8 cellular contexts compared by ENCODE assay signal in genomic region chr2:27356382-27357181, GRCh38. TPM values are rescaled to one million over a fixed set of nuclear protein-coding genes. Genes with fewer than 3 reads are reported as not detected.
DNase-seq lines count a peak whose midpoint lies in the region; ATAC-seq, FAIRE-seq and TF ChIP-seq lines count a peak whose summit lies in the region.

A gene with protein sequence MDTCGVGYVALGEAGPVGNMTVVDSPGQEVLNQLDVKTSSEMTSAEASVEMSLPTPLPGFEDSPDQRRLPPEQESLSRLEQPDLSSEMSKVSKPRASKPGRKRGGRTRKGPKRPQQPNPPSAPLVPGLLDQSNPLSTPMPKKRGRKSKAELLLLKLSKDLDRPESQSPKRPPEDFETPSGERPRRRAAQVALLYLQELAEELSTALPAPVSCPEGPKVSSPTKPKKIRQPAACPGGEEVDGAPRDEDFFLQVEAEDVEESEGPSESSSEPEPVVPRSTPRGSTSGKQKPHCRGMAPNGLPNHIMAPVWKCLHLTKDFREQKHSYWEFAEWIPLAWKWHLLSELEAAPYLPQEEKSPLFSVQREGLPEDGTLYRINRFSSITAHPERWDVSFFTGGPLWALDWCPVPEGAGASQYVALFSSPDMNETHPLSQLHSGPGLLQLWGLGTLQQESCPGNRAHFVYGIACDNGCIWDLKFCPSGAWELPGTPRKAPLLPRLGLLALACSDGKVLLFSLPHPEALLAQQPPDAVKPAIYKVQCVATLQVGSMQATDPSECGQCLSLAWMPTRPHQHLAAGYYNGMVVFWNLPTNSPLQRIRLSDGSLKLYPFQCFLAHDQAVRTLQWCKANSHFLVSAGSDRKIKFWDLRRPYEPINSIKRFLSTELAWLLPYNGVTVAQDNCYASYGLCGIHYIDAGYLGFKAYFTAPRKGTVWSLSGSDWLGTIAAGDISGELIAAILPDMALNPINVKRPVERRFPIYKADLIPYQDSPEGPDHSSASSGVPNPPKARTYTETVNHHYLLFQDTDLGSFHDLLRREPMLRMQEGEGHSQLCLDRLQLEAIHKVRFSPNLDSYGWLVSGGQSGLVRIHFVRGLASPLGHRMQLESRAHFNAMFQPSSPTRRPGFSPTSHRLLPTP (minus strand): TSS chr2:27356764. CDS start chr2:27343554, 13,210 bp downstream.

- TF ChIP-seq CTCF in AG10803 (conservative IDR thresholded peaks at IDR 0.05; ENCODE audit: low read length) (no peak), keratinocyte (optimal IDR thresholded peaks at IDR 0.05 in 1 of 3, IDR thresholded peaks at IDR 0.05 in 1 of 3, conservative IDR thresholded peaks at IDR 0.05 in 1 of 3; ENCODE audit: extremely low read depth in 1 of 3, insufficient read depth in 2 of 3, low read length in 3 of 3) (no peak)

- peak within 1 kb of the TSS; percentile 90 for H3K27ac ChIP-seq in keratinocyte (ENCODE audit: control insufficient read depth, insufficient read depth, low read length)

- H3K79me2 ChIP-seq in keratinocyte (ENCODE audit: control insufficient read depth, insufficient read depth, low read length): peaks cover 63% of the 10 kb centered on the region

- H3K9me3 ChIP-seq in keratinocyte (ENCODE audit: control insufficient read depth, low read depth, low read length): no peaks in the 10 kb centered on the region

- dilution Hi-C loops in keratinocyte (cut with MboI; ENCODE audit: extremely low pct_ligation_motif_present, low sequenced_read_pairs): no loop called here

- H4K20me1 ChIP-seq in keratinocyte (ENCODE audit: control insufficient read depth, extremely low read depth, insufficient read depth, low read length): no peaks in the 10 kb centered on the region

- H2AFZ ChIP-seq in keratinocyte (ENCODE audit: control insufficient read depth, low read length): peak within 1 kb of the TSS; percentile 90

- peak within 1 kb of the TSS; percentile 99 for H3K4me2 ChIP-seq in keratinocyte (ENCODE audit: control insufficient read depth, extremely low read depth, insufficient read depth, low read depth, low read length)

- peak; percentile 76 for ATAC-seq in GM19043 (IDR thresholded peaks at IDR 0.05; ENCODE audit: low read depth, unreplicated experiment)
- ATAC-seq in HG03378 (IDR thresholded peaks at IDR 0.05; ENCODE audit: unreplicated experiment): peak; percentile 76

- no peaks in the 10 kb centered on the region for H3K27me3 ChIP-seq in keratinocyte (ENCODE audit: control insufficient read depth, extremely low read depth, insufficient read depth, low read length)

- H3K36me3 ChIP-seq in keratinocyte (ENCODE audit: control insufficient read depth in 2 of 2, extremely low read depth in 1 of 2, insufficient read depth in 2 of 2, low read length in 2 of 2): no peaks in the 10 kb centered on the region

- FAIRE-seq in keratinocyte (lab: Jason Lieb, UNC): no peak

- H3K4me1 ChIP-seq in keratinocyte (ENCODE audit: control insufficient read depth, extremely low read depth, insufficient read depth, low read length): peaks cover 18% of the 10 kb centered on the region

- peak within 1 kb of the TSS; percentile 95 for H3K9ac ChIP-seq in keratinocyte (ENCODE audit: control insufficient read depth, extremely low read depth, insufficient read depth, low read length)

- no peaks in the 10 kb centered on the region for H3K9me1 ChIP-seq in keratinocyte (ENCODE audit: control insufficient read depth, extremely low read depth, insufficient read depth, low read length)

- DNase-seq in AG10803 (ENCODE audit: low read depth): peak; percentile 96
- peak; percentile 97 for DNase-seq in NCI-H460 (ENCODE audit: extremely low read depth, low read depth)
- peak; percentile 86 for DNase-seq in activated CD4-positive, CD25-positive, alpha-beta regulatory T cell treated with anti-CD3 and anti-CD28 coated beads, Interleukin-2, amount 50 U/mL, for 72 hours
- DNase-seq in cerebellar nuclear complex (lab: John Stamatoyannopoulos, UW): peak; percentile 84 to 85
- peak; percentile 81 for DNase-seq in keratinocyte (ENCODE audit: low read depth, low spot score)
- DNase-seq in stimulated activated CD4-positive, alpha-beta T cell treated with anti-CD3 and anti-CD28 coated beads, Interleukin-15, amount 100 ng/mL, for 1 hour (ENCODE audit: low read depth in 1 of 2, low spot score in 1 of 2): peak; percentile 82

- H3K4me3 ChIP-seq in AG10803 (ENCODE audit: low read length) (peak within 1 kb of the TSS; percentile 97), keratinocyte (ENCODE audit: control insufficient read depth in 2 of 3, extremely low read depth in 1 of 3, insufficient read depth in 2 of 3, low read depth in 1 of 3, low read length in 3 of 3) (peak within 1 kb of the TSS; percentile 82 to 94 (median 86))

RNA-seq across cellular contexts. Expression of the gene that starts here (rescaled TPM):
- total RNA-seq in NCI-H460 (2014; rRNA removed; shearing (Covaris generic)): 59.8 and 66.5 TPM in 2 replicates
- 66.1 and 73.7 TPM in 2 replicates for polyA plus RNA-seq in NCI-H460 (2014; cell fraction: nucleus; rRNA removed)
- 44.7 to 53.4 TPM (median 51.3 TPM) in 3 replicates for polyA plus RNA-seq in keratinocyte
- polyA plus RNA-seq in keratinocyte (2011; ENCODE audit: low read depth): 25.0 TPM
- polyA plus RNA-seq in keratinocyte (2011; cell fraction: cytosol; rRNA removed): 34.4 and 43.6 TPM in 2 replicates
- polyA plus RNA-seq in keratinocyte (2011; cell fraction: nucleus; rRNA removed): 93.6 and 94.0 TPM in 2 replicates
- polyA plus RNA-seq in keratinocyte (2012; ENCODE audit: low replicate concordance): 40.5 and 46.6 TPM in 2 replicates
- 50.2 to 69.2 TPM (median 57.6 TPM) in 3 replicates for polyA minus RNA-seq in keratinocyte
- polyA minus RNA-seq in keratinocyte (2011; cell fraction: cytosol; rRNA and poly(A)+ RNA removed): 46.2 TPM
- 38.5 and 50.4 TPM in 2 replicates for polyA minus RNA-seq in keratinocyte (2011; cell fraction: nucleus; rRNA and poly(A)+ RNA removed)

Comparison
In these comparisons a context has a peak if more than half of its experiments do, and no peak if none do; other contexts are left out.
1. Peak in every context shown above with its lines: DNase-seq, ATAC-seq, H3K4me3 ChIP-seq and H3K27ac ChIP-seq.